ENCODE assay signal across 1 cellular context in the genomic region with DNA sequence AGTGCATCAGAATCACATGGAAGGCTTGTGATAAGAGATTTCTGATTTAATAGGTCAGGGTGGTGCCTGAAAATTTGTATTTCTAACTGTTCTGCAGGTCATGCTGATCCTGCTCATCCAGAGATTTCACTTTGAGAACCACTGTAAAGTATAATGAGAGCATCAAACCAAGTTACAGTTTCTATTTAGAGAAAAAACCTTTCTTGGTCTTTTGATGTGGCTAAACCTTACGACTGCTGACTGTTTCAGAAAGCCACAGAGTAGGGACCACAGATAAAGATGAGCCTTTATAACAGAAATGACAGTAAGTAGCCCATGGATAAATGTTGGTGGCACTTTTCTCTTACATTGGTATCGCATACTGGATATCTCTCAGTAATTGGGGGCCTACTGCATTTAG.
TF ChIP-seq lines count a peak whose summit lies in the region.

No MANE protein-coding gene starts in this region.

TF ChIP-seq in GM12878, 131 proteins besides CTCF, POLR2A, EP300 and RAD21 (continued from another document and continues in another):
- peak; percentile 68 for TF ChIP-seq MEF2B (IDR thresholded peaks at IDR 0.05; ENCODE audit: partially characterized antibody, poor library complexity, severe bottlenecking)
- TF ChIP-seq, protein P1, sequence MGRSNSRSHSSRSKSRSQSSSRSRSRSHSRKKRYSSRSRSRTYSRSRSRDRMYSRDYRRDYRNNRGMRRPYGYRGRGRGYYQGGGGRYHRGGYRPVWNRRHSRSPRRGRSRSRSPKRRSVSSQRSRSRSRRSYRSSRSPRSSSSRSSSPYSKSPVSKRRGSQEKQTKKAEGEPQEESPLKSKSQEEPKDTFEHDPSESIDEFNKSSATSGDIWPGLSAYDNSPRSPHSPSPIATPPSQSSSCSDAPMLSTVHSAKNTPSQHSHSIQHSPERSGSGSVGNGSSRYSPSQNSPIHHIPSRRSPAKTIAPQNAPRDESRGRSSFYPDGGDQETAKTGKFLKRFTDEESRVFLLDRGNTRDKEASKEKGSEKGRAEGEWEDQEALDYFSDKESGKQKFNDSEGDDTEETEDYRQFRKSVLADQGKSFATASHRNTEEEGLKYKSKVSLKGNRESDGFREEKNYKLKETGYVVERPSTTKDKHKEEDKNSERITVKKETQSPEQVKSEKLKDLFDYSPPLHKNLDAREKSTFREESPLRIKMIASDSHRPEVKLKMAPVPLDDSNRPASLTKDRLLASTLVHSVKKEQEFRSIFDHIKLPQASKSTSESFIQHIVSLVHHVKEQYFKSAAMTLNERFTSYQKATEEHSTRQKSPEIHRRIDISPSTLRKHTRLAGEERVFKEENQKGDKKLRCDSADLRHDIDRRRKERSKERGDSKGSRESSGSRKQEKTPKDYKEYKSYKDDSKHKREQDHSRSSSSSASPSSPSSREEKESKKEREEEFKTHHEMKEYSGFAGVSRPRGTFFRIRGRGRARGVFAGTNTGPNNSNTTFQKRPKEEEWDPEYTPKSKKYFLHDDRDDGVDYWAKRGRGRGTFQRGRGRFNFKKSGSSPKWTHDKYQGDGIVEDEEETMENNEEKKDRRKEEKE (IDR thresholded peaks at IDR 0.05) = no peak
- no peak for TF ChIP-seq RFX5 (IDR thresholded peaks at IDR 0.05; ENCODE audit: low read depth, low read length)
- TF ChIP-seq E2F8 (IDR thresholded peaks at IDR 0.05; ENCODE audit: low read depth, partially characterized antibody) = no peak
- TF ChIP-seq, protein P2, sequence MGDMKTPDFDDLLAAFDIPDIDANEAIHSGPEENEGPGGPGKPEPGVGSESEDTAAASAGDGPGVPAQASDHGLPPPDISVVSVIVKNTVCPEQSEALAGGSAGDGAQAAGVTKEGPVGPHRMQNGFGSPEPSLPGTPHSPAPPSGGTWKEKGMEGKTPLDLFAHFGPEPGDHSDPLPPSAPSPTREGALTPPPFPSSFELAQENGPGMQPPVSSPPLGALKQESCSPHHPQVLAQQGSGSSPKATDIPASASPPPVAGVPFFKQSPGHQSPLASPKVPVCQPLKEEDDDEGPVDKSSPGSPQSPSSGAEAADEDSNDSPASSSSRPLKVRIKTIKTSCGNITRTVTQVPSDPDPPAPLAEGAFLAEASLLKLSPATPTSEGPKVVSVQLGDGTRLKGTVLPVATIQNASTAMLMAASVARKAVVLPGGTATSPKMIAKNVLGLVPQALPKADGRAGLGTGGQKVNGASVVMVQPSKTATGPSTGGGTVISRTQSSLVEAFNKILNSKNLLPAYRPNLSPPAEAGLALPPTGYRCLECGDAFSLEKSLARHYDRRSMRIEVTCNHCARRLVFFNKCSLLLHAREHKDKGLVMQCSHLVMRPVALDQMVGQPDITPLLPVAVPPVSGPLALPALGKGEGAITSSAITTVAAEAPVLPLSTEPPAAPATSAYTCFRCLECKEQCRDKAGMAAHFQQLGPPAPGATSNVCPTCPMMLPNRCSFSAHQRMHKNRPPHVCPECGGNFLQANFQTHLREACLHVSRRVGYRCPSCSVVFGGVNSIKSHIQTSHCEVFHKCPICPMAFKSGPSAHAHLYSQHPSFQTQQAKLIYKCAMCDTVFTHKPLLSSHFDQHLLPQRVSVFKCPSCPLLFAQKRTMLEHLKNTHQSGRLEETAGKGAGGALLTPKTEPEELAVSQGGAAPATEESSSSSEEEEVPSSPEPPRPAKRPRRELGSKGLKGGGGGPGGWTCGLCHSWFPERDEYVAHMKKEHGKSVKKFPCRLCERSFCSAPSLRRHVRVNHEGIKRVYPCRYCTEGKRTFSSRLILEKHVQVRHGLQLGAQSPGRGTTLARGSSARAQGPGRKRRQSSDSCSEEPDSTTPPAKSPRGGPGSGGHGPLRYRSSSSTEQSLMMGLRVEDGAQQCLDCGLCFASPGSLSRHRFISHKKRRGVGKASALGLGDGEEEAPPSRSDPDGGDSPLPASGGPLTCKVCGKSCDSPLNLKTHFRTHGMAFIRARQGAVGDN (IDR thresholded peaks at IDR 0.05) = no peak
- TF ChIP-seq, protein P3, sequence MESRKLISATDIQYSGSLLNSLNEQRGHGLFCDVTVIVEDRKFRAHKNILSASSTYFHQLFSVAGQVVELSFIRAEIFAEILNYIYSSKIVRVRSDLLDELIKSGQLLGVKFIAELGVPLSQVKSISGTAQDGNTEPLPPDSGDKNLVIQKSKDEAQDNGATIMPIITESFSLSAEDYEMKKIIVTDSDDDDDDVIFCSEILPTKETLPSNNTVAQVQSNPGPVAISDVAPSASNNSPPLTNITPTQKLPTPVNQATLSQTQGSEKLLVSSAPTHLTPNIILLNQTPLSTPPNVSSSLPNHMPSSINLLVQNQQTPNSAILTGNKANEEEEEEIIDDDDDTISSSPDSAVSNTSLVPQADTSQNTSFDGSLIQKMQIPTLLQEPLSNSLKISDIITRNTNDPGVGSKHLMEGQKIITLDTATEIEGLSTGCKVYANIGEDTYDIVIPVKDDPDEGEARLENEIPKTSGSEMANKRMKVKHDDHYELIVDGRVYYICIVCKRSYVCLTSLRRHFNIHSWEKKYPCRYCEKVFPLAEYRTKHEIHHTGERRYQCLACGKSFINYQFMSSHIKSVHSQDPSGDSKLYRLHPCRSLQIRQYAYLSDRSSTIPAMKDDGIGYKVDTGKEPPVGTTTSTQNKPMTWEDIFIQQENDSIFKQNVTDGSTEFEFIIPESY (IDR thresholded peaks at IDR 0.05) = no peak
- TF ChIP-seq PKNOX1 (IDR thresholded peaks at IDR 0.05) = no peak
- 0 out of 2 replicates have a peak, but pooled peaks have one; percentile 25 for TF ChIP-seq BACH1 (IDR thresholded peaks at IDR 0.05; ENCODE audit: borderline replicate concordance)
- TF ChIP-seq SIN3A (IDR thresholded peaks at IDR 0.05; ENCODE audit: low read depth, low read length) = no peak
- peak; percentile 53; the same call in 1 of the 2 replicates for TF ChIP-seq GABPA (IDR thresholded peaks at IDR 0.05; ENCODE audit: low read depth)
- TF ChIP-seq RUNX3 (IDR thresholded peaks at IDR 0.05; ENCODE audit: low read length) = peak; percentile 100
- no peak for TF ChIP-seq IRF5 (IDR thresholded peaks at IDR 0.05; ENCODE audit: borderline replicate concordance)
- TF ChIP-seq E2F4 (IDR thresholded peaks at IDR 0.05; ENCODE audit: low read depth, low read length) = no peak
- TF ChIP-seq ATF2 (IDR thresholded peaks at IDR 0.05; ENCODE audit: low read length) = peak; percentile 86
- no peak for TF ChIP-seq ATF3 (IDR thresholded peaks at IDR 0.05; ENCODE audit: borderline replicate concordance, extremely low read depth, low read depth, low read length)
- TF ChIP-seq MXI1 (IDR thresholded peaks at IDR 0.05; ENCODE audit: low read depth, low read length) = no peak
- TF ChIP-seq ZNF207 (IDR thresholded peaks at IDR 0.05; ENCODE audit: borderline replicate concordance) = no peak
- peak; percentile 71 for TF ChIP-seq MTA3 (IDR thresholded peaks at IDR 0.05; ENCODE audit: borderline replicate concordance, low read length)
- TF ChIP-seq SUPT20H (IDR thresholded peaks at IDR 0.05; ENCODE audit: borderline replicate concordance, control insufficient read depth, low read depth, low read length) = no peak
- TF ChIP-seq SPI1 (IDR thresholded peaks at IDR 0.05; ENCODE audit: borderline replicate concordance, insufficient read depth, low read depth, low read length) = no peak
- no peak for TF ChIP-seq RAD51 (IDR thresholded peaks at IDR 0.05)
- TF ChIP-seq EED (IDR thresholded peaks at IDR 0.05; ENCODE audit: low read depth) = peak; percentile 81; the same call in 1 of the 2 replicates
- TF ChIP-seq NRF1 (conservative IDR thresholded peaks at IDR 0.05; ENCODE audit: low read depth, low read length) = no peak
- no peak for TF ChIP-seq SKIL (IDR thresholded peaks at IDR 0.05; ENCODE audit: low read depth, poor library complexity, severe bottlenecking)
- TF ChIP-seq TCF12 (IDR thresholded peaks at IDR 0.05; ENCODE audit: low read depth, low read length) = no peak
- no peak for TF ChIP-seq TBL1XR1 (IDR thresholded peaks at IDR 0.05; ENCODE audit: low read depth, low read length)
- no peak for TF ChIP-seq ZNF622 (IDR thresholded peaks at IDR 0.05)
- no peak for TF ChIP-seq NR2C2 (IDR thresholded peaks at IDR 0.05; ENCODE audit: borderline replicate concordance, control insufficient read depth, insufficient read length, low read depth)
- TF ChIP-seq POLR2AphosphoS2 (IDR thresholded peaks at IDR 0.05; ENCODE audit: low read depth, low read length) = no peak
- TF ChIP-seq FOXM1 (IDR thresholded peaks at IDR 0.05; ENCODE audit: low read depth, low read length) = peak; percentile 93
- TF ChIP-seq SRF (IDR thresholded peaks at IDR 0.05; ENCODE audit: low read depth in 2 of 2, low read length in 2 of 2) = no peak
